ENCODE assay signal across 15 cellular contexts in genomic region chr5:132492386-132492785, GRCh38. TPM values are rescaled to one million over a fixed set of nuclear protein-coding genes. Genes with fewer than 3 reads are reported as not detected.
A peak's percentile ranks its signal among the peaks of the same experiment; 100 is the strongest.
DNase-seq lines count a peak whose midpoint lies in the region; ATAC-seq and TF ChIP-seq lines count a peak whose summit lies in the region.
"Had no signal": no experiment of that assay in that cellular context is flagged by ENCODE, and none has a peak within 500 bp of the region (broad histone marks: within the 10 kb centered on the region; RNA-seq: fewer than 3 reads in every experiment).

No MANE protein-coding gene starts in this region.

- TF ChIP-seq CTCF in CD8-positive, alpha-beta T cell (IDR thresholded peaks at IDR 0.05), result no peak
- TF ChIP-seq CTCF in sigmoid colon (IDR thresholded peaks at IDR 0.05), result no peak

- POLR2A ChIA-PET in CD8-positive, alpha-beta T cell (lab: Charles Lee), result interaction anchor here (0.6 to 10.0 kb wide), 8 partner anchors 8 to 88 kb away, joined by 3 to 391 read pairs (median 26); no protein-coding TSS in a partner anchor

- no peak for TF ChIP-seq POLR2A in sigmoid colon (IDR thresholded peaks at IDR 0.05)

- peak overlapping the region; percentile 86 for H3K4me3 Mint-ChIP-seq in CD8-positive, alpha-beta T cell

- H3K27me3 ChIP-seq in CD8-positive, alpha-beta T cell (ENCODE audit: insufficient read depth, low read length), result no peaks in the 10 kb centered on the region
- no peaks in the 10 kb centered on the region for H3K27me3 ChIP-seq in effector memory CD4-positive, alpha-beta T cell (replicated peaks; ENCODE audit: control insufficient read depth, insufficient read depth, low read length, poor library complexity, severe bottlenecking)
- H3K27me3 ChIP-seq in sigmoid colon, result no peaks in the 10 kb centered on the region

- CTCF ChIA-PET in CD8-positive, alpha-beta T cell (lab: Charles Lee), result interaction anchor here (0.6 to 8.0 kb wide), 13 partner anchors 8 to 529 kb away, joined by 3 to 73 read pairs (median 23); no protein-coding TSS in a partner anchor

- no peak for TF ChIP-seq EP300 in sigmoid colon (IDR thresholded peaks at IDR 0.05)

- peaks cover 23% of the 10 kb centered on the region for H3K36me3 ChIP-seq in CD8-positive, alpha-beta T cell (ENCODE audit: insufficient read depth, low read length)
- H3K36me3 ChIP-seq in effector memory CD4-positive, alpha-beta T cell (ENCODE audit: control insufficient read depth, insufficient read depth, low read length), result peaks cover 27% of the 10 kb centered on the region
- peaks cover 0 to 14% (median under 1%) of the 10 kb centered on the region in 4 donors for H3K36me3 ChIP-seq in sigmoid colon

- peaks cover 31% of the 10 kb centered on the region for H3K36me3 Mint-ChIP-seq in CD8-positive, alpha-beta T cell
- H3K36me3 Mint-ChIP-seq: WTC11 had no signal

- peak overlapping the region; percentile 95 for H3K27ac ChIP-seq in CD8-positive, alpha-beta T cell (ENCODE audit: low read depth, low read length)
- peak overlapping the region; percentile 100 for H3K27ac ChIP-seq in effector memory CD4-positive, alpha-beta T cell (ENCODE audit: insufficient read depth, low read length, poor library complexity, severe bottlenecking)
- peak overlapping the region in 3 of 4 donors; percentile 98 to 100 (median 99) for H3K27ac ChIP-seq in sigmoid colon

- peaks cover 64% of the 10 kb centered on the region for H3K4me1 Mint-ChIP-seq in CD8-positive, alpha-beta T cell (ENCODE audit: low read depth)

- ATAC-seq in CD8-positive, alpha-beta T cell, result no peak
- ATAC-seq in GM19351 (IDR thresholded peaks at IDR 0.05; ENCODE audit: unreplicated experiment), result no peak
- ATAC-seq: WTC11 had no signal

- intact Hi-C loops in CD8-positive, alpha-beta T cell (cut with DNase I, micrococcal nuclease), result loop anchor here in 1 of 2 experiments (10.0 kb wide), 1 partner anchor 858 kb away; the partner anchor contains the start of gene RAPGEF6
- intact Hi-C loops in sigmoid colon (cut with DNase I), result loop anchor here (5.0 to 10.0 kb wide), 3 partner anchors 198 to 265 kb away; partner anchors contain the start of genes P4HA2 and SLC22A4

- H3K9me3 Mint-ChIP-seq in CD8-positive, alpha-beta T cell, result no peaks in the 10 kb centered on the region
- H3K9me3 Mint-ChIP-seq: WTC11 had no signal

- H3K4me1 ChIP-seq in CD8-positive, alpha-beta T cell (ENCODE audit: insufficient read depth, low read length), result peaks cover 62% of the 10 kb centered on the region
- H3K4me1 ChIP-seq in effector memory CD4-positive, alpha-beta T cell (ENCODE audit: control insufficient read depth, insufficient read depth, low read length, poor library complexity, severe bottlenecking), result peaks cover 70% of the 10 kb centered on the region
- peaks cover 0 to 67% (median 58%) of the 10 kb centered on the region in 4 donors for H3K4me1 ChIP-seq in sigmoid colon

- no peak for DNase-seq in CD8-positive, alpha-beta T cell
- DNase-seq in NAMALWA (ENCODE audit: low spot score) (peak; percentile 4), sigmoid colon (no peak), anterior cingulate cortex (lab: John Stamatoyannopoulos, UW) (no peak)
- no peak for DNase-seq in effector memory CD4-positive, alpha-beta T cell
- no peak for DNase-seq in effector CD8-positive, alpha-beta T cell (lab: John Stamatoyannopoulos, UW)
- DNase-seq: foreskin fibroblast, kidney glomerular epithelial cell, MM.1S, NCI-H526, Right ventricle myocardium superior had no signal

- 77 to 91% methylated on average over 2 of the region's 2 CpGs for WGBS in sigmoid colon, 2 donors

- H3K27ac Mint-ChIP-seq in CD8-positive, alpha-beta T cell, result peak overlapping the region; percentile 97
- H3K27ac Mint-ChIP-seq: WTC11 had no signal

- no peaks in the 10 kb centered on the region for H3K27me3 Mint-ChIP-seq in CD8-positive, alpha-beta T cell (ENCODE audit: low read depth)

- peak overlapping the region; percentile 13 for H3K4me3 ChIP-seq in CD8-positive, alpha-beta T cell (ENCODE audit: low read depth, low read length)
- peak overlapping the region; percentile 8 for H3K4me3 ChIP-seq in effector memory CD4-positive, alpha-beta T cell (ENCODE audit: insufficient read depth, low read depth, low read length, poor library complexity, severe bottlenecking)
- H3K4me3 ChIP-seq in sigmoid colon, result no peak overlapping the region
- H3K4me3 ChIP-seq: coronary artery had no signal

- no peaks in the 10 kb centered on the region for H3K9me3 ChIP-seq in CD8-positive, alpha-beta T cell (ENCODE audit: low read length)
- no peaks in the 10 kb centered on the region for H3K9me3 ChIP-seq in effector memory CD4-positive, alpha-beta T cell (ENCODE audit: control insufficient read depth, low read length)
- no peaks in the 10 kb centered on the region for H3K9me3 ChIP-seq in sigmoid colon

RNA-seq across cellular contexts. Expression of gene IRF1, which starts 1.8 kb away (rescaled TPM):
- 1,000 to 10,000 TPM; 1,214 to 1,250 TPM for total RNA-seq in CD8-positive, alpha-beta T cell
- total RNA-seq in sigmoid colon, result 100 to 1,000 TPM in 1 of 4 donors, 10 to 100 TPM in 3; 15.3 to 124 (median 22.7) TPM
- 100 to 1,000 TPM in 1 of 3 donors, 10 to 100 TPM in 2; 37.2 to 169 (median 70.5) TPM for polyA plus RNA-seq in sigmoid colon

RNA-seq across cellular contexts. Expression of gene IL5, which starts 50.9 kb away (rescaled TPM):
- not detected for total RNA-seq in CD8-positive, alpha-beta T cell
- total RNA-seq in sigmoid colon, result not detected
- not detected for polyA plus RNA-seq in sigmoid colon
- total RNA-seq: omental fat pad, Right ventricle myocardium superior, WTC11 had no signal

Comparison
In these comparisons a context has a peak if more than half of its experiments do, and no peak if none do; other contexts are left out.
1. H3K4me3 ChIP-seq: peak in CD8-positive, alpha-beta T cell (single experiment) and effector memory CD4-positive, alpha-beta T cell (single experiment); none in sigmoid colon (0 of 4).
2. RNA of gene IRF1, which starts 1.8 kb away (total RNA-seq): 1,214 to 1,250 TPM in CD8-positive, alpha-beta T cell; 15.3 to 124 TPM in sigmoid colon; every median in the first group is over 4 times any median in the second.
3. Peak in every context shown above with its lines, with median percentiles within 50 percentile points of each other: H3K27ac ChIP-seq.